1 cellular context compared by ENCODE assay signal in the genomic region with DNA sequence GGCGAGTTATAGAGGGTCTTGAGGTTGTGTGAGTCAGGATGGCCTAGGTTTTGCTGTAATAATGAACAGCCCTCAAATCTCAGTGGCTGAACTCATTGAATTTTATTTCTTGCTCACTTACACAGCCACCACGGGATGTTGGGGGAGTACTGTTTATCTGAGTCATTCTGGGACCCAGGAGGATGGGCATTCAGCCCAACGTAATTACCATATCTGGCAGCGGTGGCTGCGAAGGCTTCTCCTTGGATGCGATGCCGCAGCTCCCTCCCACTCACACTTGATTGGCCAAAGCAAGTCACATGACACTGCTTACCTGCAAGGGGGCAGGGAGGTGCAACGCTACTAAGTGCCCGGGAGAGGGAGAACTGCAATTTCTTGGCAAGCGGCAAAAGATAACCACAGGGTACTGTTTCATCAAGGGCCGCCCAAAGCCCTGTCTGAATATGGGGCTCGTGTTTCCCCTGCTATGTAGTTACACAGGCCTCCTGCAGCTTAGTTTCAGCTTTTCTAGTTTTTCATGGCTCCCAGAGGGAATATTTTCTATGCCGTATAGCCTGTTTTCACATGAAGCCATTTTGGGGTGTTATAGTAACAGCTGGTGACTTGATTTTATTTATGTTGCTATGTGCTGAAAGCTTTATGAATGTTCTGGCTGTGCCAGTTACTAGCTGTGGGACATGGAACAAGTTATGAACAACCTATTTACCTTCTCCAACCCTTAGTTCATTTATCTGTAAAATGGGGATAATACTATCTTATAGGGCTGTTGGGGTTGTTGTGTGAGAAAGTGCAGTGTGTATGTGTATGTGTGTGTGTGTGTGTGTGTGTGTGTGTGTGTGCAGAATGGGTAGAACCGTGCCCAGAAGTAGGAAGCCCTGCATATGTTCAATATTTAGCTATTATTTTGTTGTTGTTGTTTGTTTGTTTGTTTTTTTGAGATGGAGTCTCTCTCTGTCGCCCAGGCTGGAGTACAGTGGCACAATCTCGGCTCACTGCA.
TF ChIP-seq lines count a peak whose summit lies in the region.

No MANE protein-coding gene starts in this region.

TF ChIP-seq in HepG2, 621 proteins besides CTCF, POLR2A, EP300 and RAD21 (continues in another document):
- no peak for TF ChIP-seq NPAS2 (CRISPR knock-in tag; IDR thresholded peaks at IDR 0.05; ENCODE audit: borderline replicate concordance)
- no peak for TF ChIP-seq ZNF660 (CRISPR knock-in tag; IDR thresholded peaks at IDR 0.05; ENCODE audit: borderline replicate concordance, low read depth)
- TF ChIP-seq, protein P1, sequence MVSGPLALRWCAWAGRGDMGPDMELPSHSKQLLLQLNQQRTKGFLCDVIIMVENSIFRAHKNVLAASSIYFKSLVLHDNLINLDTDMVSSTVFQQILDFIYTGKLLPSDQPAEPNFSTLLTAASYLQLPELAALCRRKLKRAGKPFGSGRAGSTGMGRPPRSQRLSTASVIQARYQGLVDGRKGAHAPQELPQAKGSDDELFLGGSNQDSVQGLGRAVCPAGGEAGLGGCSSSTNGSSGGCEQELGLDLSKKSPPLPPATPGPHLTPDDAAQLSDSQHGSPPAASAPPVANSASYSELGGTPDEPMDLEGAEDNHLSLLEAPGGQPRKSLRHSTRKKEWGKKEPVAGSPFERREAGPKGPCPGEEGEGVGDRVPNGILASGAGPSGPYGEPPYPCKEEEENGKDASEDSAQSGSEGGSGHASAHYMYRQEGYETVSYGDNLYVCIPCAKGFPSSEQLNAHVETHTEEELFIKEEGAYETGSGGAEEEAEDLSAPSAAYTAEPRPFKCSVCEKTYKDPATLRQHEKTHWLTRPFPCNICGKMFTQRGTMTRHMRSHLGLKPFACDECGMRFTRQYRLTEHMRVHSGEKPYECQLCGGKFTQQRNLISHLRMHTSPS (CRISPR knock-in tag; IDR thresholded peaks at IDR 0.05; ENCODE audit: low read depth): no peak
- TF ChIP-seq XRCC5 (optimal IDR thresholded peaks at IDR 0.05; ENCODE audit: low read length): peak; percentile 24
- TF ChIP-seq, protein P2, sequence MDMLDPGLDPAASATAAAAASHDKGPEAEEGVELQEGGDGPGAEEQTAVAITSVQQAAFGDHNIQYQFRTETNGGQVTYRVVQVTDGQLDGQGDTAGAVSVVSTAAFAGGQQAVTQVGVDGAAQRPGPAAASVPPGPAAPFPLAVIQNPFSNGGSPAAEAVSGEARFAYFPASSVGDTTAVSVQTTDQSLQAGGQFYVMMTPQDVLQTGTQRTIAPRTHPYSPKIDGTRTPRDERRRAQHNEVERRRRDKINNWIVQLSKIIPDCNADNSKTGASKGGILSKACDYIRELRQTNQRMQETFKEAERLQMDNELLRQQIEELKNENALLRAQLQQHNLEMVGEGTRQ (IDR thresholded peaks at IDR 0.05; ENCODE audit: low read depth, low read length): 0 out of 2 replicates have a peak, but pooled peaks have one; percentile 45
- TF ChIP-seq, protein P2 (CRISPR knock-in tag; IDR thresholded peaks at IDR 0.05; ENCODE audit: borderline replicate concordance): no peak
- TF ChIP-seq JDP2 (CRISPR knock-in tag; IDR thresholded peaks at IDR 0.05; ENCODE audit: borderline replicate concordance): no peak
- TF ChIP-seq, protein P3, sequence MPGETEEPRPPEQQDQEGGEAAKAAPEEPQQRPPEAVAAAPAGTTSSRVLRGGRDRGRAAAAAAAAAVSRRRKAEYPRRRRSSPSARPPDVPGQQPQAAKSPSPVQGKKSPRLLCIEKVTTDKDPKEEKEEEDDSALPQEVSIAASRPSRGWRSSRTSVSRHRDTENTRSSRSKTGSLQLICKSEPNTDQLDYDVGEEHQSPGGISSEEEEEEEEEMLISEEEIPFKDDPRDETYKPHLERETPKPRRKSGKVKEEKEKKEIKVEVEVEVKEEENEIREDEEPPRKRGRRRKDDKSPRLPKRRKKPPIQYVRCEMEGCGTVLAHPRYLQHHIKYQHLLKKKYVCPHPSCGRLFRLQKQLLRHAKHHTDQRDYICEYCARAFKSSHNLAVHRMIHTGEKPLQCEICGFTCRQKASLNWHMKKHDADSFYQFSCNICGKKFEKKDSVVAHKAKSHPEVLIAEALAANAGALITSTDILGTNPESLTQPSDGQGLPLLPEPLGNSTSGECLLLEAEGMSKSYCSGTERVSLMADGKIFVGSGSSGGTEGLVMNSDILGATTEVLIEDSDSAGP (CRISPR knock-in tag; IDR thresholded peaks at IDR 0.05; ENCODE audit: borderline replicate concordance): no peak
- TF ChIP-seq, protein P4, sequence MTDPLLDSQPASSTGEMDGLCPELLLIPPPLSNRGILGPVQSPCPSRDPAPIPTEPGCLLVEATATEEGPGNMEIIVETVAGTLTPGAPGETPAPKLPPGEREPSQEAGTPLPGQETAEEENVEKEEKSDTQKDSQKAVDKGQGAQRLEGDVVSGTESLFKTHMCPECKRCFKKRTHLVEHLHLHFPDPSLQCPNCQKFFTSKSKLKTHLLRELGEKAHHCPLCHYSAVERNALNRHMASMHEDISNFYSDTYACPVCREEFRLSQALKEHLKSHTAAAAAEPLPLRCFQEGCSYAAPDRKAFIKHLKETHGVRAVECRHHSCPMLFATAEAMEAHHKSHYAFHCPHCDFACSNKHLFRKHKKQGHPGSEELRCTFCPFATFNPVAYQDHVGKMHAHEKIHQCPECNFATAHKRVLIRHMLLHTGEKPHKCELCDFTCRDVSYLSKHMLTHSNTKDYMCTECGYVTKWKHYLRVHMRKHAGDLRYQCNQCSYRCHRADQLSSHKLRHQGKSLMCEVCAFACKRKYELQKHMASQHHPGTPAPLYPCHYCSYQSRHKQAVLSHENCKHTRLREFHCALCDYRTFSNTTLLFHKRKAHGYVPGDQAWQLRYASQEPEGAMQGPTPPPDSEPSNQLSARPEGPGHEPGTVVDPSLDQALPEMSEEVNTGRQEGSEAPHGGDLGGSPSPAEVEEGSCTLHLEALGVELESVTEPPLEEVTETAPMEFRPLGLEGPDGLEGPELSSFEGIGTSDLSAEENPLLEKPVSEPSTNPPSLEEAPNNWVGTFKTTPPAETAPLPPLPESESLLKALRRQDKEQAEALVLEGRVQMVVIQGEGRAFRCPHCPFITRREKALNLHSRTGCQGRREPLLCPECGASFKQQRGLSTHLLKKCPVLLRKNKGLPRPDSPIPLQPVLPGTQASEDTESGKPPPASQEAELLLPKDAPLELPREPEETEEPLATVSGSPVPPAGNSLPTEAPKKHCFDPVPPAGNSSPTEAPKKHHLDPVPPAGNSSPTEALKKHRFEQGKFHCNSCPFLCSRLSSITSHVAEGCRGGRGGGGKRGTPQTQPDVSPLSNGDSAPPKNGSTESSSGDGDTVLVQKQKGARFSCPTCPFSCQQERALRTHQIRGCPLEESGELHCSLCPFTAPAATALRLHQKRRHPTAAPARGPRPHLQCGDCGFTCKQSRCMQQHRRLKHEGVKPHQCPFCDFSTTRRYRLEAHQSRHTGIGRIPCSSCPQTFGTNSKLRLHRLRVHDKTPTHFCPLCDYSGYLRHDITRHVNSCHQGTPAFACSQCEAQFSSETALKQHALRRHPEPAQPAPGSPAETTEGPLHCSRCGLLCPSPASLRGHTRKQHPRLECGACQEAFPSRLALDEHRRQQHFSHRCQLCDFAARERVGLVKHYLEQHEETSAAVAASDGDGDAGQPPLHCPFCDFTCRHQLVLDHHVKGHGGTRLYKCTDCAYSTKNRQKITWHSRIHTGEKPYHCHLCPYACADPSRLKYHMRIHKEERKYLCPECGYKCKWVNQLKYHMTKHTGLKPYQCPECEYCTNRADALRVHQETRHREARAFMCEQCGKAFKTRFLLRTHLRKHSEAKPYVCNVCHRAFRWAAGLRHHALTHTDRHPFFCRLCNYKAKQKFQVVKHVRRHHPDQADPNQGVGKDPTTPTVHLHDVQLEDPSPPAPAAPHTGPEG (CRISPR knock-in tag; IDR thresholded peaks at IDR 0.05): no peak
- TF ChIP-seq PRPF4 (IDR thresholded peaks at IDR 0.05; ENCODE audit: low read depth, low read length, poor library complexity, severe bottlenecking): no peak
- TF ChIP-seq PPARG (CRISPR knock-in tag; conservative IDR thresholded peaks at IDR 0.05): no peak
- TF ChIP-seq RFX3 (CRISPR knock-in tag; IDR thresholded peaks at IDR 0.05): no peak
- no peak for TF ChIP-seq ASH2L (IDR thresholded peaks at IDR 0.05; ENCODE audit: insufficient read length, low read depth, low read length)
- no peak for TF ChIP-seq CBX2 (IDR thresholded peaks at IDR 0.05; ENCODE audit: low read depth, low read length)
- no peak for TF ChIP-seq CBX2 (CRISPR knock-in tag; IDR thresholded peaks at IDR 0.05; ENCODE audit: low read depth)
- peak; percentile 70 for TF ChIP-seq NFYC (CRISPR knock-in tag; IDR thresholded peaks at IDR 0.05)
- peak; percentile 46; the same call in 1 of the 2 replicates for TF ChIP-seq ZNF12 (CRISPR knock-in tag; IDR thresholded peaks at IDR 0.05)
- TF ChIP-seq ZNF558 (CRISPR knock-in tag; IDR thresholded peaks at IDR 0.05; ENCODE audit: borderline replicate concordance): no peak
- TF ChIP-seq, protein P5, sequence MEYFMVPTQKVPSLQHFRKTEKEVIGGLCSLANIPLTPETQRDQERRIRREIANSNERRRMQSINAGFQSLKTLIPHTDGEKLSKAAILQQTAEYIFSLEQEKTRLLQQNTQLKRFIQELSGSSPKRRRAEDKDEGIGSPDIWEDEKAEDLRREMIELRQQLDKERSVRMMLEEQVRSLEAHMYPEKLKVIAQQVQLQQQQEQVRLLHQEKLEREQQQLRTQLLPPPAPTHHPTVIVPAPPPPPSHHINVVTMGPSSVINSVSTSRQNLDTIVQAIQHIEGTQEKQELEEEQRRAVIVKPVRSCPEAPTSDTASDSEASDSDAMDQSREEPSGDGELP (IDR thresholded peaks at IDR 0.05; ENCODE audit: borderline replicate concordance, low read depth): no peak
- no peak for TF ChIP-seq ZSCAN22 (CRISPR knock-in tag; IDR thresholded peaks at IDR 0.05)
- TF ChIP-seq NFYB (CRISPR knock-in tag; IDR thresholded peaks at IDR 0.05): peak; percentile 85
- TF ChIP-seq RBAK (CRISPR knock-in tag; IDR thresholded peaks at IDR 0.05): no peak
- no peak for TF ChIP-seq NFATC3 (CRISPR knock-in tag; IDR thresholded peaks at IDR 0.05)
- no peak for TF ChIP-seq ZFP62 (CRISPR knock-in tag; IDR thresholded peaks at IDR 0.05)
- TF ChIP-seq, protein P6, sequence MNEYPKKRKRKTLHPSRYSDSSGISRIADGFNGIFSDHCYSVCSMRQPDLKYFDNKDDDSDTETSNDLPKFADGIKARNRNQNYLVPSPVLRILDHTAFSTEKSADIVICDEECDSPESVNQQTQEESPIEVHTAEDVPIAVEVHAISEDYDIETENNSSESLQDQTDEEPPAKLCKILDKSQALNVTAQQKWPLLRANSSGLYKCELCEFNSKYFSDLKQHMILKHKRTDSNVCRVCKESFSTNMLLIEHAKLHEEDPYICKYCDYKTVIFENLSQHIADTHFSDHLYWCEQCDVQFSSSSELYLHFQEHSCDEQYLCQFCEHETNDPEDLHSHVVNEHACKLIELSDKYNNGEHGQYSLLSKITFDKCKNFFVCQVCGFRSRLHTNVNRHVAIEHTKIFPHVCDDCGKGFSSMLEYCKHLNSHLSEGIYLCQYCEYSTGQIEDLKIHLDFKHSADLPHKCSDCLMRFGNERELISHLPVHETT (CRISPR knock-in tag; conservative IDR thresholded peaks at IDR 0.05): no peak
- no peak for TF ChIP-seq NR2C2 (CRISPR knock-in tag; IDR thresholded peaks at IDR 0.05; ENCODE audit: borderline replicate concordance)
- TF ChIP-seq PITX1 (CRISPR knock-in tag; IDR thresholded peaks at IDR 0.05): no peak
- TF ChIP-seq, protein P7, sequence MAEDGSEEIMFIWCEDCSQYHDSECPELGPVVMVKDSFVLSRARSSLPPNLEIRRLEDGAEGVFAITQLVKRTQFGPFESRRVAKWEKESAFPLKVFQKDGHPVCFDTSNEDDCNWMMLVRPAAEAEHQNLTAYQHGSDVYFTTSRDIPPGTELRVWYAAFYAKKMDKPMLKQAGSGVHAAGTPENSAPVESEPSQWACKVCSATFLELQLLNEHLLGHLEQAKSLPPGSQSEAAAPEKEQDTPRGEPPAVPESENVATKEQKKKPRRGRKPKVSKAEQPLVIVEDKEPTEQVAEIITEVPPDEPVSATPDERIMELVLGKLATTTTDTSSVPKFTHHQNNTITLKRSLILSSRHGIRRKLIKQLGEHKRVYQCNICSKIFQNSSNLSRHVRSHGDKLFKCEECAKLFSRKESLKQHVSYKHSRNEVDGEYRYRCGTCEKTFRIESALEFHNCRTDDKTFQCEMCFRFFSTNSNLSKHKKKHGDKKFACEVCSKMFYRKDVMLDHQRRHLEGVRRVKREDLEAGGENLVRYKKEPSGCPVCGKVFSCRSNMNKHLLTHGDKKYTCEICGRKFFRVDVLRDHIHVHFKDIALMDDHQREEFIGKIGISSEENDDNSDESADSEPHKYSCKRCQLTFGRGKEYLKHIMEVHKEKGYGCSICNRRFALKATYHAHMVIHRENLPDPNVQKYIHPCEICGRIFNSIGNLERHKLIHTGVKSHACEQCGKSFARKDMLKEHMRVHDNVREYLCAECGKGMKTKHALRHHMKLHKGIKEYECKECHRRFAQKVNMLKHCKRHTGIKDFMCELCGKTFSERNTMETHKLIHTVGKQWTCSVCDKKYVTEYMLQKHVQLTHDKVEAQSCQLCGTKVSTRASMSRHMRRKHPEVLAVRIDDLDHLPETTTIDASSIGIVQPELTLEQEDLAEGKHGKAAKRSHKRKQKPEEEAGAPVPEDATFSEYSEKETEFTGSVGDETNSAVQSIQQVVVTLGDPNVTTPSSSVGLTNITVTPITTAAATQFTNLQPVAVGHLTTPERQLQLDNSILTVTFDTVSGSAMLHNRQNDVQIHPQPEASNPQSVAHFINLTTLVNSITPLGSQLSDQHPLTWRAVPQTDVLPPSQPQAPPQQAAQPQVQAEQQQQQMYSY (CRISPR knock-in tag; IDR thresholded peaks at IDR 0.05): no peak
- TF ChIP-seq RARA (CRISPR knock-in tag; IDR thresholded peaks at IDR 0.05): no peak
- TF ChIP-seq, protein P8, sequence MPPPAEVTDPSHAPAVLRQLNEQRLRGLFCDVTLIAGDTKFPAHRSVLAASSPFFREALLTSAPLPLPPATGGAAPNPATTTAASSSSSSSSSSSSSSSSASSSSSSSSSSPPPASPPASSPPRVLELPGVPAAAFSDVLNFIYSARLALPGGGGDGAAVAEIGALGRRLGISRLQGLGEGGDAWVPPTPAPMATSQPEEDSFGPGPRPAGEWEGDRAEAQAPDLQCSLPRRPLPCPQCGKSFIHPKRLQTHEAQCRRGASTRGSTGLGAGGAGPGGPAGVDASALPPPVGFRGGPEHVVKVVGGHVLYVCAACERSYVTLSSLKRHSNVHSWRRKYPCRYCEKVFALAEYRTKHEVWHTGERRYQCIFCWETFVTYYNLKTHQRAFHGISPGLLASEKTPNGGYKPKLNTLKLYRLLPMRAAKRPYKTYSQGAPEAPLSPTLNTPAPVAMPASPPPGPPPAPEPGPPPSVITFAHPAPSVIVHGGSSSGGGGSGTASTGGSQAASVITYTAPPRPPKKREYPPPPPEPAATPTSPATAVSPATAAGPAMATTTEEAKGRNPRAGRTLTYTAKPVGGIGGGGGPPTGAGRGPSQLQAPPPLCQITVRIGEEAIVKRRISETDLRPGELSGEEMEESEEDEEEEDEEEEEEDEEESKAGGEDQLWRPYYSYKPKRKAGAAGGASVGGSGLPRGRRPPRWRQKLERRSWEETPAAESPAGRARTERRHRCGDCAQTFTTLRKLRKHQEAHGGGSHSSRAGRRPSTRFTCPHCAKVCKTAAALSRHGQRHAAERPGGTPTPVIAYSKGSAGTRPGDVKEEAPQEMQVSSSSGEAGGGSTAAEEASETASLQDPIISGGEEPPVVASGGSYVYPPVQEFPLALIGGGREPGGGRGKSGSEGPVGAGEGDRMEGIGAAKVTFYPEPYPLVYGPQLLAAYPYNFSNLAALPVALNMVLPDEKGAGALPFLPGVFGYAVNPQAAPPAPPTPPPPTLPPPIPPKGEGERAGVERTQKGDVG (CRISPR knock-in tag; IDR thresholded peaks at IDR 0.05; ENCODE audit: borderline replicate concordance): no peak
